In the genomic region with DNA sequence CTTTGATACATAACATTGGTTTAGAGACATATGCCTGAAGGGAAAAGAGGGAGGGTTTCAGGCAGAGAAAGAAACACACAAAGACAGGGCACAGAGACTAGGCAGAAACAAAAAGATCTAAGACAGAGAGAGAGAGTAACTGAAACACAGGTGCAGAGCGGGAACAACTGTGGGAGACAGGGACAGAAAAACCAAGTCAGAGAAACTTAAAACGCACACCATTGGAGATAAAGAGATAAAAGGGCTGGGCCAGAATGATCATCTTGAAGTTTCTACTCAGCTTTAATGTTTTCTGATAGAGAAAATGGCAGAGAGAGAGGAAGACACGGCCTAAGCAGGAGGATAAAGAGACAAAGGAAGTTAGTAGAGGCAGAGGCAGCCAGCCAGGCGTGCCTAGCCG, we compare ENCODE assay signal across 8 cellular contexts. TPM values are rescaled to one million over a fixed set of nuclear protein-coding genes. Genes with fewer than 3 reads are reported as not detected.
DNase-seq lines count a peak whose midpoint lies in the region; ATAC-seq, FAIRE-seq and TF ChIP-seq lines count a peak whose summit lies in the region.

No MANE protein-coding gene starts in this region.

- H3K9me3 ChIP-seq in kidney (ENCODE audit: control insufficient read depth in 1 of 2, low read length in 2 of 2) (no peaks in the 10 kb centered on the region), tibial artery (no peaks in the 10 kb centered on the region)

- intact Hi-C loops in kidney (cut with DNase I) (no loop called here), tibial artery (cut with DNase I; ENCODE audit: low total_unique reads) (loop anchor here (5.0 kb wide), 1 partner anchor 40 kb away; no protein-coding TSS in a partner anchor)

- FAIRE-seq in kidney (lab: Jason Lieb, UNC), result no peak

- peaks cover 7 to 22% of the 10 kb centered on the region in 2 donors for H3K4me1 ChIP-seq in kidney (ENCODE audit: control insufficient read depth in 1 of 2, insufficient read depth in 1 of 2, low read depth in 1 of 2, low read length in 2 of 2)
- H3K4me1 ChIP-seq in tibial artery, result peaks cover 0 to 16% (median 13%) of the 10 kb centered on the region in 4 donors

- no peaks in the 10 kb centered on the region for H3K27me3 ChIP-seq in tibial artery

- no peaks in the 10 kb centered on the region for H3K36me3 Mint-ChIP-seq in activated T-cell treated with anti-CD3 and anti-CD28 coated beads, Interleukin-2, amount 50 U/mL, for 72 hours (ENCODE audit: insufficient read depth in 2 of 2)
- H3K36me3 Mint-ChIP-seq in activated T-helper 17 cell treated with anti-CD3 and anti-CD28 coated beads, Interleukin-2, amount 50 U/mL, for 72 hours (ENCODE audit: low read depth), result no peaks in the 10 kb centered on the region

- peak overlapping the region; percentile 67 for H3K27ac Mint-ChIP-seq in activated T-cell treated with anti-CD3 and anti-CD28 coated beads, Interleukin-2, amount 50 U/mL, for 72 hours
- H3K27ac Mint-ChIP-seq in activated T-helper 17 cell treated with anti-CD3 and anti-CD28 coated beads, Interleukin-2, amount 50 U/mL, for 72 hours, result peak overlapping the region; percentile 59

- peaks cover 6 to 7% of the 10 kb centered on the region in 2 donors for H3K36me3 ChIP-seq in kidney (ENCODE audit: control insufficient read depth in 1 of 2, insufficient read depth in 2 of 2, low read length in 2 of 2)
- H3K36me3 ChIP-seq in tibial artery, result no peaks in the 10 kb centered on the region

- no peak for DNase-seq in activated T-cell treated with anti-CD3 and anti-CD28 coated beads, Interleukin-2, amount 50 U/mL, for 72 hours
- DNase-seq in activated T-cell treated with anti-CD3 and anti-CD28 coated beads for 4 hours (no peak), kidney (no peak), tibial artery (no peak)
- no peak for DNase-seq in central memory CD4-positive, alpha-beta T cell
- no peak for DNase-seq in stimulated activated CD4-positive, alpha-beta T cell treated with anti-CD3 and anti-CD28 coated beads, Interleukin-12 subunit alpha, Interleukin-12 subunit beta, amount 100 ng/mL, for 4 hours

- H3K27me3 Mint-ChIP-seq in activated T-cell treated with anti-CD3 and anti-CD28 coated beads, Interleukin-2, amount 50 U/mL, for 72 hours (ENCODE audit: low read depth), result no peaks in the 10 kb centered on the region
- no peaks in the 10 kb centered on the region for H3K27me3 Mint-ChIP-seq in activated T-helper 17 cell treated with anti-CD3 and anti-CD28 coated beads, Interleukin-2, amount 50 U/mL, for 72 hours

- TF ChIP-seq CTCF in kidney (IDR thresholded peaks at IDR 0.05; ENCODE audit: borderline replicate concordance, extremely low read depth, insufficient read depth), result no peak
- no peak for TF ChIP-seq CTCF in tibial artery (IDR thresholded peaks at IDR 0.05)

- no peak for ATAC-seq in activated T-cell treated with anti-CD3 and anti-CD28 coated beads, Interleukin-2, amount 50 U/mL, for 72 hours (replicated peaks in 1 of 2)
- ATAC-seq in activated T-helper 17 cell treated with anti-CD3 and anti-CD28 coated beads, Interleukin-2, amount 50 U/mL, for 72 hours (replicated peaks), result no peak
- no peak for ATAC-seq in HG02981 (IDR thresholded peaks at IDR 0.05; ENCODE audit: unreplicated experiment)

- H3K4me1 Mint-ChIP-seq in activated T-cell treated with anti-CD3 and anti-CD28 coated beads, Interleukin-2, amount 50 U/mL, for 72 hours (ENCODE audit: low read depth), result peaks cover 23% of the 10 kb centered on the region
- peaks cover 18% of the 10 kb centered on the region for H3K4me1 Mint-ChIP-seq in activated T-helper 17 cell treated with anti-CD3 and anti-CD28 coated beads, Interleukin-2, amount 50 U/mL, for 72 hours

- peak overlapping the region in 1 of 2 donors; percentile 71 for H3K27ac ChIP-seq in kidney (ENCODE audit: low read depth in 2 of 2, low read length in 2 of 2)
- H3K27ac ChIP-seq in tibial artery, result peak overlapping the region in 1 of 2 donors; percentile 65

- peak overlapping the region; percentile 6 to 66 for H3K9ac ChIP-seq in kidney (ENCODE audit: low read length in 2 of 2)

- no peaks in the 10 kb centered on the region for H3K9me3 Mint-ChIP-seq in activated T-cell treated with anti-CD3 and anti-CD28 coated beads, Interleukin-2, amount 50 U/mL, for 72 hours
- H3K9me3 Mint-ChIP-seq in activated T-helper 17 cell treated with anti-CD3 and anti-CD28 coated beads, Interleukin-2, amount 50 U/mL, for 72 hours, result no peaks in the 10 kb centered on the region

- peak overlapping the region; percentile 15 to 58 for H3K4me3 ChIP-seq in kidney (ENCODE audit: low read length in 2 of 2)
- peak overlapping the region; percentile 49 to 59 for H3K4me3 ChIP-seq in tibial artery

- H3K4me3 Mint-ChIP-seq in activated T-cell treated with anti-CD3 and anti-CD28 coated beads, Interleukin-2, amount 50 U/mL, for 72 hours, result peak overlapping the region; percentile 60 to 85
- H3K4me3 Mint-ChIP-seq in activated T-helper 17 cell treated with anti-CD3 and anti-CD28 coated beads, Interleukin-2, amount 50 U/mL, for 72 hours, result peak overlapping the region; percentile 81

RNA-seq across cellular contexts. Expression of gene UNC5CL, which starts 11.8 kb away (rescaled TPM):
- total RNA-seq in activated T-cell treated with anti-CD3 and anti-CD28 coated beads, Interleukin-2, amount 50 U/mL, for 72 hours, result 1 to 10 TPM; 4.0 to 5.5 TPM
- 1 to 10 TPM; 2.9 to 6.7 TPM for total RNA-seq in activated T-helper 17 cell treated with anti-CD3 and anti-CD28 coated beads, Interleukin-2, amount 50 U/mL, for 72 hours
- total RNA-seq in kidney, result 53.7 TPM
- 41.3 TPM for polyA plus RNA-seq in kidney (ENCODE audit: insufficient read depth, low read depth, low replicate concordance)

RNA-seq across cellular contexts. Expression of gene TSPO2, which starts 15.0 kb away (rescaled TPM):
- not detected for total RNA-seq in activated T-cell treated with anti-CD3 and anti-CD28 coated beads, Interleukin-2, amount 50 U/mL, for 72 hours
- total RNA-seq in activated T-helper 17 cell treated with anti-CD3 and anti-CD28 coated beads, Interleukin-2, amount 50 U/mL, for 72 hours, result not detected
- total RNA-seq in kidney, result 0.44 TPM
- 0.88 TPM for polyA plus RNA-seq in kidney (ENCODE audit: insufficient read depth, low read depth, low replicate concordance)

RNA-seq across cellular contexts. Expression of gene APOBEC2, which starts 25.8 kb away (rescaled TPM):
- total RNA-seq in activated T-cell treated with anti-CD3 and anti-CD28 coated beads, Interleukin-2, amount 50 U/mL, for 72 hours, result not detected
- not detected for total RNA-seq in activated T-helper 17 cell treated with anti-CD3 and anti-CD28 coated beads, Interleukin-2, amount 50 U/mL, for 72 hours
- not detected for total RNA-seq in kidney
- polyA plus RNA-seq in kidney (ENCODE audit: insufficient read depth, low read depth, low replicate concordance), result not detected

RNA-seq across cellular contexts. Expression of gene OARD1, which starts 44.9 kb away (rescaled TPM):
- 10 to 100 TPM; 62.7 to 73.1 TPM for total RNA-seq in activated T-cell treated with anti-CD3 and anti-CD28 coated beads, Interleukin-2, amount 50 U/mL, for 72 hours
- total RNA-seq in activated T-helper 17 cell treated with anti-CD3 and anti-CD28 coated beads, Interleukin-2, amount 50 U/mL, for 72 hours, result 10 to 100 TPM; 31.8 to 41.2 TPM
- 35.9 TPM for total RNA-seq in kidney
- polyA plus RNA-seq in kidney (ENCODE audit: insufficient read depth, low read depth, low replicate concordance), result 62.6 TPM

RNA-seq across cellular contexts. Expression of gene NFYA, which starts 45.5 kb away (rescaled TPM):
- total RNA-seq in activated T-cell treated with anti-CD3 and anti-CD28 coated beads, Interleukin-2, amount 50 U/mL, for 72 hours, result 10 to 100 TPM; 32.4 to 34.4 TPM
- total RNA-seq in activated T-helper 17 cell treated with anti-CD3 and anti-CD28 coated beads, Interleukin-2, amount 50 U/mL, for 72 hours, result 10 to 100 TPM; 23.3 to 25.0 TPM
- total RNA-seq in kidney, result 22.5 TPM
- 6.4 TPM for polyA plus RNA-seq in kidney (ENCODE audit: insufficient read depth, low read depth, low replicate concordance)
